Comparison of ENCODE assay signal across 19 cellular contexts in genomic region chr11:68372114-68372513, GRCh38. TPM values are rescaled to one million over a fixed set of nuclear protein-coding genes. Genes with fewer than 3 reads are reported as not detected.
DNase-seq lines count a peak whose midpoint lies in the region; ATAC-seq lines count a peak whose summit lies in the region.
"Had no signal": no experiment of that assay in that cellular context is flagged by ENCODE, and none has a peak within 500 bp of the region (broad histone marks: within the 10 kb centered on the region; RNA-seq: fewer than 3 reads in every experiment).

No MANE protein-coding gene starts in this region.

- H3K9ac ChIP-seq in adipocyte (ENCODE audit: low read length) (peak overlapping the region; percentile 90), subcutaneous abdominal adipose tissue (ENCODE audit: low read length in 5 of 5) (no peak overlapping the region)

- H3K36me3 ChIP-seq in adipocyte (ENCODE audit: control insufficient read depth, insufficient read depth, low read length, severe bottlenecking) (no peaks in the 10 kb centered on the region), subcutaneous abdominal adipose tissue (ENCODE audit: control insufficient read depth in 5 of 5, insufficient read depth in 5 of 5, low read length in 5 of 5) (peaks cover 0 to 19% (median 13%) of the 10 kb centered on the region in 5 donors)

- H3K27me3 ChIP-seq in adipocyte (replicated peaks; ENCODE audit: control insufficient read depth, insufficient read depth, low read length) (no peaks in the 10 kb centered on the region), subcutaneous abdominal adipose tissue (ENCODE audit: control insufficient read depth in 5 of 5, insufficient read depth in 4 of 5, low read length in 5 of 5) (no peaks in the 10 kb centered on the region)
- H3K27me3 ChIP-seq: dorsolateral prefrontal cortex had no signal

- H3K4me3 ChIP-seq in adipocyte (ENCODE audit: low read length): no peak overlapping the region
- H3K4me3 ChIP-seq in subcutaneous abdominal adipose tissue (ENCODE audit: low read depth in 1 of 5, low read length in 5 of 5): no peak overlapping the region
- H3K4me3 ChIP-seq: dorsolateral prefrontal cortex, lung, PC-9 had no signal

- H3K9me3 ChIP-seq in adipocyte (ENCODE audit: control insufficient read depth, low read length): no peaks in the 10 kb centered on the region
- no peaks in the 10 kb centered on the region for H3K9me3 ChIP-seq in subcutaneous abdominal adipose tissue (ENCODE audit: control insufficient read depth in 5 of 5, low read length in 5 of 5)

- peak overlapping the region; percentile 98 for H3K27ac ChIP-seq in subcutaneous abdominal adipose tissue (ENCODE audit: low read depth, low read length)
- H3K27ac ChIP-seq: 22Rv1, PC-9 had no signal

- DNase-seq in DMS53 (lab: John Stamatoyannopoulos, UW) (peak; percentile 76), DMS53 treated with DMSO at 0.1 percent for 48 hours (lab: John Stamatoyannopoulos, UW; ENCODE audit: unreplicated experiment) (no peak), adipocyte (ENCODE audit: low read depth) (no peak), left lobe of liver (ENCODE audit: low spot score) (no peak)
- DNase-seq in stimulated activated CD4-positive, alpha-beta T cell treated with anti-CD3 and anti-CD28 coated beads, Interleukin-2, amount 100 ng/mL, for 48 hours: no peak
- no peak for DNase-seq in NK-92 treated with Interleukin-12 subunit alpha and Interleukin-12 subunit beta, amount 100 ng/mL, for 24 hours (lab: John Stamatoyannopoulos, UW)
- DNase-seq: activated CD8-positive, alpha-beta memory T cell treated with anti-CD3 and anti-CD28 coated beads, Interleukin-2, amount 10 ng/mL, durations not matched to agents 7 days and 5 days; activated gamma-delta T cell; CD4-positive, alpha-beta T cell; dorsolateral prefrontal cortex; EL; NCI-H1694; NCI-H510A treated with DMSO at 0.1 percent for 48 hours; PC-9; stimulated activated naive CD4-positive, alpha-beta T cell had no signal

- H3K4me1 ChIP-seq in adipocyte (ENCODE audit: control insufficient read depth, insufficient read depth, low read length) (peaks cover 58% of the 10 kb centered on the region), subcutaneous abdominal adipose tissue (ENCODE audit: control insufficient read depth in 5 of 5, insufficient read depth in 5 of 5, low read length in 5 of 5) (peaks cover 29 to 74% (median 72%) of the 10 kb centered on the region in 5 donors)

- peak; percentile 11 for ATAC-seq in left lobe of liver
- no peak for ATAC-seq in HG03025 (IDR thresholded peaks at IDR 0.05; ENCODE audit: low FRiP score, unreplicated experiment)
- ATAC-seq: activated CD8-positive, alpha-beta memory T cell treated with anti-CD3 and anti-CD28 coated beads, Interleukin-2, amount 10 ng/mL, durations not matched to agents 7 days and 5 days had no signal

RNA-seq across cellular contexts. Expression of gene LRP5, which starts 59.7 kb away (rescaled TPM):
- total RNA-seq in left lobe of liver: 114 TPM
